In genomic region chr2:168211664-168212163, GRCh38 we compare ENCODE assay signal across 8 cellular contexts. TPM values are rescaled to one million over a fixed set of nuclear protein-coding genes. Genes with fewer than 3 reads are reported as not detected.
DNase-seq lines count a peak whose midpoint lies in the region; ATAC-seq and TF ChIP-seq lines count a peak whose summit lies in the region.

No MANE protein-coding gene starts in this region.

- H3K4me3 Mint-ChIP-seq in natural killer cell treated with Interleukin-12 subunit alpha and Interleukin-12 subunit beta and Interleukin-15 and Interleukin-18, amount 100 ng/mL, for 72 hours = peak overlapping the region; percentile 65
- H3K4me3 Mint-ChIP-seq in mesothelial cell of epicardium = no peak overlapping the region

- in situ Hi-C loops in brain microvascular endothelial cell (cut with HindIII; ENCODE audit: low pct_ligation_motif_present, low sequenced_read_pairs) = no loop called here

- H3K27me3 Mint-ChIP-seq in natural killer cell treated with Interleukin-12 subunit alpha and Interleukin-12 subunit beta and Interleukin-15 and Interleukin-18, amount 100 ng/mL, for 72 hours = no peaks in the 10 kb centered on the region
- H3K27me3 Mint-ChIP-seq in mesothelial cell of epicardium (ENCODE audit: low read depth) = no peaks in the 10 kb centered on the region

- peaks cover 54 to 62% of the 10 kb centered on the region in 2 donors for H3K4me1 Mint-ChIP-seq in natural killer cell treated with Interleukin-12 subunit alpha and Interleukin-12 subunit beta and Interleukin-15 and Interleukin-18, amount 100 ng/mL, for 72 hours (ENCODE audit: low read depth in 2 of 2)
- peaks cover 16% of the 10 kb centered on the region for H3K4me1 Mint-ChIP-seq in mesothelial cell of epicardium

- H3K9me3 Mint-ChIP-seq in natural killer cell treated with Interleukin-12 subunit alpha and Interleukin-12 subunit beta and Interleukin-15 and Interleukin-18, amount 100 ng/mL, for 72 hours = peaks cover 3% of the 10 kb centered on the region
- peaks cover 2% of the 10 kb centered on the region for H3K9me3 Mint-ChIP-seq in mesothelial cell of epicardium

- no peaks in the 10 kb centered on the region for H3K36me3 ChIP-seq in brain microvascular endothelial cell (replicated peaks)

- no peak overlapping the region for H3K27ac ChIP-seq in brain microvascular endothelial cell

- no peaks in the 10 kb centered on the region for H3K27me3 ChIP-seq in brain microvascular endothelial cell (replicated peaks)

- H3K4me3 ChIP-seq in brain microvascular endothelial cell (ENCODE audit: low read depth, low read length) = no peak overlapping the region

- no peak for TF ChIP-seq POLR2A in GM18505 (IDR thresholded peaks at IDR 0.05; ENCODE audit: borderline replicate concordance, extremely low read depth, insufficient read depth, insufficient read length)

- peak overlapping the region; percentile 48 to 90 for H3K27ac Mint-ChIP-seq in natural killer cell treated with Interleukin-12 subunit alpha and Interleukin-12 subunit beta and Interleukin-15 and Interleukin-18, amount 100 ng/mL, for 72 hours
- H3K27ac Mint-ChIP-seq in mesothelial cell of epicardium = no peak overlapping the region

- H3K36me3 Mint-ChIP-seq in natural killer cell treated with Interleukin-12 subunit alpha and Interleukin-12 subunit beta and Interleukin-15 and Interleukin-18, amount 100 ng/mL, for 72 hours = no peaks in the 10 kb centered on the region
- peaks cover 2% of the 10 kb centered on the region for H3K36me3 Mint-ChIP-seq in mesothelial cell of epicardium

- peak; percentile 51 to 62 for DNase-seq in activated T-cell treated with anti-CD3 and anti-CD28 coated beads, Interleukin-2, amount 50 U/mL, for 48 hours
- no peak for DNase-seq in natural killer cell treated with Interleukin-12 subunit alpha and Interleukin-12 subunit beta and Interleukin-15 and Interleukin-18, amount 100 ng/mL, for 72 hours (ENCODE audit: low spot score)
- DNase-seq in NCI-H82 (lab: John Stamatoyannopoulos, UW) (no peak), brain microvascular endothelial cell (no peak), mesothelial cell of epicardium (ENCODE audit: low spot score in 2 of 2, unreplicated experiment in 2 of 2) (no peak), SK-N-DZ (ENCODE audit: low spot score) (no peak)

- ATAC-seq in GM18505 (IDR thresholded peaks at IDR 0.05; ENCODE audit: unreplicated experiment) (peak; percentile 56), HG02759 (IDR thresholded peaks at IDR 0.05; ENCODE audit: unreplicated experiment) (peak; percentile 72)
- ATAC-seq in natural killer cell treated with Interleukin-12 subunit alpha and Interleukin-12 subunit beta and Interleukin-15 and Interleukin-18, amount 100 ng/mL, for 72 hours = peak; percentile 54 to 61

- TF ChIP-seq CTCF in brain microvascular endothelial cell (IDR thresholded peaks at IDR 0.05; ENCODE audit: low read depth, low read length, missing control alignments) (no peak), mesothelial cell of epicardium (IDR thresholded peaks at IDR 0.05; ENCODE audit: unreplicated experiment) (no peak)

RNA-seq across cellular contexts. Expression of gene STK39, which starts 35.7 kb away (rescaled TPM):
- 10 to 100 TPM; 39.1 to 52.0 TPM for total RNA-seq in natural killer cell treated with Interleukin-12 subunit alpha and Interleukin-12 subunit beta and Interleukin-15 and Interleukin-18, amount 100 ng/mL, for 72 hours
- total RNA-seq in mesothelial cell of epicardium = 18.7 to 19.3 TPM (median 18.7 TPM) in 3 replicates
- polyA plus RNA-seq in SK-N-DZ (2014; cell fraction: cytosol; rRNA removed) = 29.2 and 29.5 TPM in 2 replicates
- 13.6 and 14.8 TPM in 2 replicates for polyA plus RNA-seq in SK-N-DZ (2014; cell fraction: nucleus; rRNA removed)

Comparison
In these comparisons a context has a peak if more than half of its experiments do, and no peak if none do; other contexts are left out.
1. DNase-seq: peak in activated T-cell treated with anti-CD3 and anti-CD28 coated beads, Interleukin-2, amount 50 U/mL, for 48 hours (2 of 2); none in natural killer cell treated with Interleukin-12 subunit alpha and Interleukin-12 subunit beta and Interleukin-15 and Interleukin-18, amount 100 ng/mL, for 72 hours (single experiment), NCI-H82 (single experiment), brain microvascular endothelial cell (single experiment), mesothelial cell of epicardium (0 of 2) and SK-N-DZ (single experiment).
2. Peak in every context shown above with its lines, with median percentiles within 50 percentile points of each other: ATAC-seq.